In genomic region chr14:102594514-102595175, GRCh38 we compare ENCODE assay signal across 8 cellular contexts. TPM values are rescaled to one million over a fixed set of nuclear protein-coding genes. Genes with fewer than 3 reads are reported as not detected.
DNase-seq lines count a peak whose midpoint lies in the region; ATAC-seq and TF ChIP-seq lines count a peak whose summit lies in the region.

No MANE protein-coding gene starts in this region.

- intact Hi-C loops in natural killer cell (cut with micrococcal nuclease) = no loop called here

- H3K27ac ChIP-seq in thoracic aorta = no peak overlapping the region

- no peaks in the 10 kb centered on the region for H3K27me3 ChIP-seq in thoracic aorta (replicated peaks; ENCODE audit: insufficient read depth)

- no peaks in the 10 kb centered on the region for H3K9me3 ChIP-seq in thoracic aorta

- no peaks in the 10 kb centered on the region for H3K27me3 Mint-ChIP-seq in activated T-cell treated with anti-CD3 and anti-CD28 coated beads, Interleukin-2, amount 50 U/mL, for 4 hours (ENCODE audit: low read depth)
- H3K27me3 Mint-ChIP-seq in natural killer cell (ENCODE audit: low read depth in 2 of 2) = no peaks in the 10 kb centered on the region

- peak; percentile 90 for DNase-seq in KBM-7
- peak; percentile 80 for DNase-seq in OCI-M2 (lab: John Stamatoyannopoulos, UW; ENCODE audit: unreplicated experiment)
- peak; percentile 45 for DNase-seq in activated T-cell treated with anti-CD3 and anti-CD28 coated beads, Interleukin-2, amount 50 U/mL, for 4 hours
- peak; percentile 73 for DNase-seq in fibroblast of mammary gland (ENCODE audit: low read depth)
- DNase-seq in natural killer cell = peak; percentile 30
- DNase-seq in thoracic aorta (ENCODE audit: low spot score) = peak; percentile 9

- peak overlapping the region; percentile 91 for H3K4me3 Mint-ChIP-seq in activated T-cell treated with anti-CD3 and anti-CD28 coated beads, Interleukin-2, amount 50 U/mL, for 4 hours
- peak overlapping the region; percentile 93 for H3K4me3 Mint-ChIP-seq in natural killer cell

- in situ Hi-C loops in KBM-7 (cut with MboI; ENCODE audit: low pct_unique_long_range_greater_than_20kb, low sequenced_read_pairs) = no loop called here

- H3K4me1 Mint-ChIP-seq in activated T-cell treated with anti-CD3 and anti-CD28 coated beads, Interleukin-2, amount 50 U/mL, for 4 hours (ENCODE audit: low read depth) = peaks cover 36% of the 10 kb centered on the region
- H3K4me1 Mint-ChIP-seq in natural killer cell = peaks cover 18 to 24% of the 10 kb centered on the region in 2 donors

- H3K36me3 Mint-ChIP-seq in activated T-cell treated with anti-CD3 and anti-CD28 coated beads, Interleukin-2, amount 50 U/mL, for 4 hours (ENCODE audit: insufficient read depth) = no peaks in the 10 kb centered on the region
- H3K36me3 Mint-ChIP-seq in natural killer cell = no peaks in the 10 kb centered on the region

- H3K4me3 ChIP-seq in GM12875 (ENCODE audit: low read depth, low read length) (peak overlapping the region; percentile 84), fibroblast of mammary gland (ENCODE audit: control insufficient read depth, low read depth, low read length) (peak overlapping the region; percentile 73), thoracic aorta (peak overlapping the region; percentile 93)

- H3K27ac Mint-ChIP-seq in natural killer cell = peak overlapping the region; percentile 74 to 80

- H3K36me3 ChIP-seq in thoracic aorta = no peaks in the 10 kb centered on the region

- H3K4me1 ChIP-seq in thoracic aorta (ENCODE audit: control insufficient read depth in 1 of 2, low read depth in 2 of 2) = peaks cover 6 to 24% of the 10 kb centered on the region in 2 donors

- peak; percentile 78 for TF ChIP-seq CTCF in GM12875 (IDR thresholded peaks at IDR 0.05; ENCODE audit: borderline replicate concordance, insufficient read depth, low read depth, low read length)
- TF ChIP-seq CTCF in fibroblast of mammary gland (conservative IDR thresholded peaks at IDR 0.05; ENCODE audit: control insufficient read depth, insufficient read depth, low read depth, low read length) = peak; percentile 96
- TF ChIP-seq CTCF in natural killer cell (IDR thresholded peaks at IDR 0.05) = peak; percentile 94
- peak; percentile 74 for TF ChIP-seq CTCF in thoracic aorta (IDR thresholded peaks at IDR 0.05)

- H3K9me3 Mint-ChIP-seq in activated T-cell treated with anti-CD3 and anti-CD28 coated beads, Interleukin-2, amount 50 U/mL, for 4 hours = no peaks in the 10 kb centered on the region
- no peaks in the 10 kb centered on the region for H3K9me3 Mint-ChIP-seq in natural killer cell

- no peak for ATAC-seq in activated T-cell treated with anti-CD3 and anti-CD28 coated beads, Interleukin-2, amount 50 U/mL, for 4 hours
- ATAC-seq in natural killer cell (no peak), thoracic aorta (ENCODE audit: insufficient number of reproducible peaks, low FRiP score, low read depth) (no peak), esophagus mucosa (no peak)

RNA-seq across cellular contexts. Expression of gene RCOR1, which starts 2.2 kb away (rescaled TPM):
- total RNA-seq in activated T-cell treated with anti-CD3 and anti-CD28 coated beads, Interleukin-2, amount 50 U/mL, for 4 hours = 10 to 100 TPM; 12.5 to 14.7 (median 13.9) TPM
- total RNA-seq in natural killer cell (10 to 100 TPM; 20.3 to 36.5 (median 21.8) TPM), thoracic aorta (10 to 100 TPM in 1 of 2 donors, 1 to 10 TPM in 1; 6.5 to 17.1 TPM), esophagus mucosa (52.8 TPM)

Comparison
In these comparisons a context has a peak if more than half of its experiments do, and no peak if none do; other contexts are left out.
1. DNase-seq: peak in every context shown above with its lines; median percentile 90 in KBM-7; 80 in OCI-M2; 73 in fibroblast of mammary gland; 45 in activated T-cell treated with anti-CD3 and anti-CD28 coated beads, Interleukin-2, amount 50 U/mL, for 4 hours; 30 in natural killer cell; 9 in thoracic aorta.